Comparison of ENCODE assay signal across 8 cellular contexts in genomic region chr9:126301985-126302603, GRCh38. TPM values are rescaled to one million over a fixed set of nuclear protein-coding genes. Genes with fewer than 3 reads are reported as not detected.
DNase-seq lines count a peak whose midpoint lies in the region; ATAC-seq and TF ChIP-seq lines count a peak whose summit lies in the region.

No MANE protein-coding gene starts in this region.

- intact Hi-C loops in esophagus muscularis mucosa (cut with DNase I) = loop anchor here (5.0 kb wide), 2 partner anchors 95 to 190 kb away; no protein-coding TSS in a partner anchor
- intact Hi-C loops in upper lobe of right lung (cut with DNase I) = no loop called here

- no peak for TF ChIP-seq EP300 in esophagus muscularis mucosa (IDR thresholded peaks at IDR 0.05)

- TF ChIP-seq CTCF in esophagus muscularis mucosa (IDR thresholded peaks at IDR 0.05) (peak; percentile 55 to 68 (median 55)), upper lobe of right lung (IDR thresholded peaks at IDR 0.05) (peak; percentile 68)

- POLR2A ChIA-PET in activated CD8-positive, alpha-beta T cell treated with anti-CD3 and anti-CD28 coated beads, Interleukin-2, amount 10 ng/mL, durations not matched to agents 7 days and 5 days (lab: Charles Lee) = interaction anchor here (0.7 to 1.0 kb wide), 2 partner anchors 98 to 186 kb away, joined by 3 read pairs; no protein-coding TSS in a partner anchor

- DNase-seq in Ammon's horn (ENCODE audit: low spot score) (peak; percentile 92), H7 (peak; percentile 85), NCI-H774 (lab: John Stamatoyannopoulos, UW) (peak; percentile 68), esophagus muscularis mucosa (ENCODE audit: extremely low spot score) (no peak), naive B cell (peak; percentile 43), upper lobe of right lung (no peak)
- DNase-seq in activated CD8-positive, alpha-beta T cell treated with anti-CD3 and anti-CD28 coated beads, Interleukin-2, amount 10 ng/mL, durations not matched to agents 7 days and 5 days = peak; percentile 77

- H3K4me3 ChIP-seq in H7 (ENCODE audit: insufficient read depth, low read depth, low read length) (no peak overlapping the region), esophagus muscularis mucosa (no peak overlapping the region), upper lobe of right lung (no peak overlapping the region)

- H3K9me3 ChIP-seq in esophagus muscularis mucosa = no peaks in the 10 kb centered on the region
- H3K9me3 ChIP-seq in upper lobe of right lung = no peaks in the 10 kb centered on the region

- H3K4me3 Mint-ChIP-seq in activated CD8-positive, alpha-beta T cell treated with anti-CD3 and anti-CD28 coated beads, Interleukin-2, amount 10 ng/mL, durations not matched to agents 7 days and 5 days = no peak overlapping the region
- no peak overlapping the region for H3K4me3 Mint-ChIP-seq in naive B cell

- peaks cover 0 to 1% (median 0%) of the 10 kb centered on the region in 4 donors for H3K4me1 ChIP-seq in esophagus muscularis mucosa
- peaks cover 5% of the 10 kb centered on the region for H3K4me1 ChIP-seq in upper lobe of right lung

- CTCF ChIA-PET in activated CD8-positive, alpha-beta T cell treated with anti-CD3 and anti-CD28 coated beads, Interleukin-2, amount 10 ng/mL, durations not matched to agents 7 days and 5 days (lab: Charles Lee) = interaction anchor here (0.7 to 5.5 kb wide), 27 partner anchors 8 to 197 kb away, joined by 3 to 96 read pairs (median 4); partner anchors contain the start of gene MVB12B

- no peaks in the 10 kb centered on the region for H3K27me3 ChIP-seq in H7 (ENCODE audit: control insufficient read depth, insufficient read depth, low read length)
- H3K27me3 ChIP-seq in esophagus muscularis mucosa = no peaks in the 10 kb centered on the region
- H3K27me3 ChIP-seq in upper lobe of right lung = no peaks in the 10 kb centered on the region

- 51% methylated on average over 4 of the region's 4 CpGs for WGBS in esophagus muscularis mucosa

- H3K27ac Mint-ChIP-seq in activated CD8-positive, alpha-beta T cell treated with anti-CD3 and anti-CD28 coated beads, Interleukin-2, amount 10 ng/mL, durations not matched to agents 7 days and 5 days = no peak overlapping the region
- peak overlapping the region in 1 of 6 donors; percentile 50 for H3K27ac Mint-ChIP-seq in naive B cell

- H3K4me1 Mint-ChIP-seq in activated CD8-positive, alpha-beta T cell treated with anti-CD3 and anti-CD28 coated beads, Interleukin-2, amount 10 ng/mL, durations not matched to agents 7 days and 5 days (ENCODE audit: low read depth) = peaks cover 14% of the 10 kb centered on the region
- peaks cover 0 to 5% (median 0%) of the 10 kb centered on the region in 3 donors for H3K4me1 Mint-ChIP-seq in naive B cell

- H3K27ac ChIP-seq in esophagus muscularis mucosa (replicated peaks in 1 of 4) (no peak overlapping the region), upper lobe of right lung (no peak overlapping the region)

- H3K36me3 ChIP-seq in H7 (replicated peaks; ENCODE audit: control insufficient read depth, insufficient read depth, low read length) (no peaks in the 10 kb centered on the region), esophagus muscularis mucosa (no peaks in the 10 kb centered on the region), upper lobe of right lung (no peaks in the 10 kb centered on the region)

- H3K27me3 Mint-ChIP-seq in activated CD8-positive, alpha-beta T cell treated with anti-CD3 and anti-CD28 coated beads, Interleukin-2, amount 10 ng/mL, durations not matched to agents 7 days and 5 days (ENCODE audit: low read depth) = peaks cover 11% of the 10 kb centered on the region
- H3K27me3 Mint-ChIP-seq in naive B cell = peaks cover 6 to 9% (median 8%) of the 10 kb centered on the region in 3 donors

- TF ChIP-seq POLR2A in esophagus muscularis mucosa (IDR thresholded peaks at IDR 0.05; ENCODE audit: low read depth) = no peak

- peak; percentile 81 for ATAC-seq in activated CD8-positive, alpha-beta T cell treated with anti-CD3 and anti-CD28 coated beads, Interleukin-2, amount 10 ng/mL, durations not matched to agents 7 days and 5 days
- ATAC-seq in naive B cell (ENCODE audit: low read depth in 2 of 2) (peak; percentile 69 to 75), upper lobe of right lung (peak; percentile 80), HG03469 (IDR thresholded peaks at IDR 0.05; ENCODE audit: unreplicated experiment) (no peak)

- H3K9me3 Mint-ChIP-seq in activated CD8-positive, alpha-beta T cell treated with anti-CD3 and anti-CD28 coated beads, Interleukin-2, amount 10 ng/mL, durations not matched to agents 7 days and 5 days (ENCODE audit: insufficient read depth) = no peaks in the 10 kb centered on the region
- H3K9me3 Mint-ChIP-seq in naive B cell = no peaks in the 10 kb centered on the region

- no peaks in the 10 kb centered on the region for H3K36me3 Mint-ChIP-seq in activated CD8-positive, alpha-beta T cell treated with anti-CD3 and anti-CD28 coated beads, Interleukin-2, amount 10 ng/mL, durations not matched to agents 7 days and 5 days (ENCODE audit: low read depth)
- H3K36me3 Mint-ChIP-seq in naive B cell = no peaks in the 10 kb centered on the region

RNA-seq across cellular contexts. Expression of gene MVB12B, which starts 24.5 kb away (rescaled TPM):
- total RNA-seq in H7 (2014; rRNA removed; shearing (Covaris generic)) = 6.1 and 7.2 TPM in 2 replicates
- total RNA-seq in activated CD8-positive, alpha-beta T cell treated with anti-CD3 and anti-CD28 coated beads, Interleukin-2, amount 10 ng/mL, durations not matched to agents 7 days and 5 days = 10 to 100 TPM; 17.4 to 19.9 TPM
- total RNA-seq in esophagus muscularis mucosa (10 to 100 TPM; 14.1 to 25.0 (median 18.4) TPM), upper lobe of right lung (47.5 TPM)
- 1 to 10 TPM in 5 of 6 donors, not detected in 1; 1.2 to 2.6 (median 2.5) TPM for polyA plus RNA-seq in naive B cell (ENCODE audit: low read depth in 6 of 6)

Comparison
In these comparisons a context has a peak if more than half of its experiments do, and no peak if none do; other contexts are left out.
1. DNase-seq: peak in Ammon's horn (single experiment), H7 (single experiment), NCI-H774 (single experiment), activated CD8-positive, alpha-beta T cell treated with anti-CD3 and anti-CD28 coated beads, Interleukin-2, amount 10 ng/mL, durations not matched to agents 7 days and 5 days (single experiment) and naive B cell (single experiment); none in esophagus muscularis mucosa (single experiment) and upper lobe of right lung (single experiment).